In the genomic region with DNA sequence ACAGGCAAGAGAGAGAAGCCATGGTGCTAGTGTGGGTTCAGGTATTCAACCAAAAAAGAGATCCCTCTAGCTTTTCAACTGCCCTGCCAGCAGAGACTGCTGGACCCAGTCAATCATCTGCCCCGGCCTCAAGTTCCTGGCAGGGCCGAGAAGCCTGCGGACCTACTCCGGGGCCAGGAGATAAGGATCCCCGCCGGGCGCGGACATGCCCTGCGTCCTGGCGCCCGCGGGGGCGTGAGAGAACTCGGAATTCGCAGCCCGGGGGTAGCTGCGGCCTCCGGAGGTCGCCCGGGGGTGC, we compare ENCODE assay signal across 8 cellular contexts. TPM values are rescaled to one million over a fixed set of nuclear protein-coding genes. Genes with fewer than 3 reads are reported as not detected.
DNase-seq lines count a peak whose midpoint lies in the region; ATAC-seq and FAIRE-seq lines count a peak whose summit lies in the region.

No MANE protein-coding gene starts in this region.

- FAIRE-seq in urothelium cell line (lab: Jason Lieb, UNC), result no peak

- DNase-seq in AG08396 (ENCODE audit: low spot score), result peak; percentile 39
- peak; percentile 37 for DNase-seq in M059J (ENCODE audit: low read depth)
- DNase-seq in ecto neural progenitor cell (ENCODE audit: low spot score), result peak; percentile 74
- DNase-seq in lung microvascular endothelial cell (ENCODE audit: low read depth in 2 of 2), result peak; percentile 41 to 64
- DNase-seq in urothelium cell line (ENCODE audit: low spot score), result peak; percentile 58
- no peak for DNase-seq in GDM1 (lab: John Stamatoyannopoulos, UW)

- no peak for ATAC-seq in HG02885 (IDR thresholded peaks at IDR 0.05; ENCODE audit: poor library complexity, unreplicated experiment)
- no peak for ATAC-seq in HG03354 (IDR thresholded peaks at IDR 0.05; ENCODE audit: poor library complexity, severe bottlenecking, unreplicated experiment)

RNA-seq across cellular contexts. Expression of a gene that starts 0.8 kb away (rescaled TPM):
- 2.8 and 3.6 TPM in 2 replicates for total RNA-seq in M059J (2014; rRNA removed; shearing (Covaris generic))
- total RNA-seq in lung microvascular endothelial cell, result 36.6 and 76.4 TPM in 2 replicates
